Comparison of ENCODE assay signal across 1 cellular context in the genomic region with DNA sequence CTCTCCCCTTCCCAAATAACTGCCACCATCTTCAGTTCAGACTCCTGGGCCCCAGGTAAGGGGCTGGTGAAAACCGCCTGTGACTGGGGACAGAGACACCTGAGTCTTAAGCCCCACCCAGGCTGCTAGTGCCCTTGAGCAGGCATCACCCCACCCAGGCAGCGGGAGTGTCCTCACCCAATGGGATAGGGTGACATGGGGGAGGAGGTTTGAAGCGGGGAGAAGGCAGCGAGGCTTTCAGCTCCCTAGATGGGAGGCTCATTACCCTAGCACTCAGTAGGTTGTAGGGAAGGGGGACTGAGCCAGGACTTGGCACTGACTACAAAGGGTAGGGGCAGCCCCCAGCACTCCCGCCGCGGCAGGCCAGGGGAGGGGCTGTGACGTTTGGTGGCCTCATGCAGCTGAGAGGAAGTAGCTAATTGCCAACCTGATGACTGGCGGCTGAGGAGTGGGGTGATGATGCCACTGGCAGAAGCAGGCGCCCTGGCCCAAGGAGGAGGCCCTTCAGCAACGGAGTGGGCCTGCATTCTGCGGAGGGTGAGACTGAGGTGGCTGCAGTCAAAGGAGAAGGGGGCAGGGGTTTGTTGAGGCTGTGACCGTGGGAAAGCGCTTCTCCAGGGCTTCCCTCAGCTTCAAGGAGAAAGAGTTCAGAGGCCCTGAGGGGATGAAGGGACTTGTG.
TF ChIP-seq lines count a peak whose summit lies in the region.

No MANE protein-coding gene starts in this region.

TF ChIP-seq in HepG2, 621 proteins besides CTCF, POLR2A, EP300 and RAD21 (continued from another document):
- TF ChIP-seq, protein P1, sequence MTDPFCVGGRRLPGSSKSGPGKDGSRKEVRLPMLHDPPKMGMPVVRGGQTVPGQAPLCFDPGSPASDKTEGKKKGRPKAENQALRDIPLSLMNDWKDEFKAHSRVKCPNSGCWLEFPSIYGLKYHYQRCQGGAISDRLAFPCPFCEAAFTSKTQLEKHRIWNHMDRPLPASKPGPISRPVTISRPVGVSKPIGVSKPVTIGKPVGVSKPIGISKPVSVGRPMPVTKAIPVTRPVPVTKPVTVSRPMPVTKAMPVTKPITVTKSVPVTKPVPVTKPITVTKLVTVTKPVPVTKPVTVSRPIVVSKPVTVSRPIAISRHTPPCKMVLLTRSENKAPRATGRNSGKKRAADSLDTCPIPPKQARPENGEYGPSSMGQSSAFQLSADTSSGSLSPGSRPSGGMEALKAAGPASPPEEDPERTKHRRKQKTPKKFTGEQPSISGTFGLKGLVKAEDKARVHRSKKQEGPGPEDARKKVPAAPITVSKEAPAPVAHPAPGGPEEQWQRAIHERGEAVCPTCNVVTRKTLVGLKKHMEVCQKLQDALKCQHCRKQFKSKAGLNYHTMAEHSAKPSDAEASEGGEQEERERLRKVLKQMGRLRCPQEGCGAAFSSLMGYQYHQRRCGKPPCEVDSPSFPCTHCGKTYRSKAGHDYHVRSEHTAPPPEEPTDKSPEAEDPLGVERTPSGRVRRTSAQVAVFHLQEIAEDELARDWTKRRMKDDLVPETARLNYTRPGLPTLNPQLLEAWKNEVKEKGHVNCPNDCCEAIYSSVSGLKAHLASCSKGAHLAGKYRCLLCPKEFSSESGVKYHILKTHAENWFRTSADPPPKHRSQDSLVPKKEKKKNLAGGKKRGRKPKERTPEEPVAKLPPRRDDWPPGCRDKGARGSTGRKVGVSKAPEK (CRISPR knock-in tag; IDR thresholded peaks at IDR 0.05; ENCODE audit: borderline replicate concordance), result no peak
- TF ChIP-seq CEBPG (CRISPR knock-in tag; IDR thresholded peaks at IDR 0.05) (no peak), FOXK1 (CRISPR knock-in tag; IDR thresholded peaks at IDR 0.05; ENCODE audit: borderline replicate concordance, low read depth) (no peak), SOX13 (IDR thresholded peaks at IDR 0.05) (no peak), SOX13 (CRISPR knock-in tag; conservative IDR thresholded peaks at IDR 0.05 in 1 of 2, IDR thresholded peaks at IDR 0.05 in 1 of 2) (no peak), PITX1 (CRISPR knock-in tag; IDR thresholded peaks at IDR 0.05) (no peak), BRCA1 (CRISPR knock-in tag; IDR thresholded peaks at IDR 0.05) (no peak), KMT2A (CRISPR knock-in tag; IDR thresholded peaks at IDR 0.05) (no peak), ZFX (CRISPR knock-in tag; IDR thresholded peaks at IDR 0.05; ENCODE audit: low read depth) (peak; percentile 16; the same call in 1 of the 2 replicates), SIN3A (IDR thresholded peaks at IDR 0.05; ENCODE audit: borderline replicate concordance, low read depth, low read length) (peak; percentile 9; the same call in 1 of the 2 replicates), ZNF317 (CRISPR knock-in tag; IDR thresholded peaks at IDR 0.05) (no peak), SALL1 (CRISPR knock-in tag; IDR thresholded peaks at IDR 0.05) (0 out of 2 replicates have a peak, but pooled peaks have one; percentile 38), SNAPC2 (CRISPR knock-in tag; IDR thresholded peaks at IDR 0.05) (peak; percentile 47; the same call in 1 of the 2 replicates), NFRKB (IDR thresholded peaks at IDR 0.05) (no peak), ZNF839 (CRISPR knock-in tag; IDR thresholded peaks at IDR 0.05; ENCODE audit: borderline replicate concordance) (0 out of 2 replicates have a peak, but pooled peaks have one; percentile 57), ZNF264 (CRISPR knock-in tag; IDR thresholded peaks at IDR 0.05) (peak; percentile 94; the same call in 1 of the 2 replicates), ZNF350 (CRISPR knock-in tag; IDR thresholded peaks at IDR 0.05; ENCODE audit: borderline replicate concordance, low read depth) (0 out of 2 replicates have a peak, but pooled peaks have one; percentile 27), GABPB1 (CRISPR knock-in tag; IDR thresholded peaks at IDR 0.05) (peak; percentile 47), AGO1 (IDR thresholded peaks at IDR 0.05; ENCODE audit: low read depth, low read length, poor library complexity, severe bottlenecking) (peak; percentile 46), ZNF878 (CRISPR knock-in tag; IDR thresholded peaks at IDR 0.05) (no peak), ZNF570 (CRISPR knock-in tag; IDR thresholded peaks at IDR 0.05; ENCODE audit: borderline replicate concordance) (no peak), MTA3 (CRISPR knock-in tag; IDR thresholded peaks at IDR 0.05) (no peak), EHMT2 (IDR thresholded peaks at IDR 0.05; ENCODE audit: borderline replicate concordance, low read depth, low read length) (no peak), TRIM24 (CRISPR knock-in tag; IDR thresholded peaks at IDR 0.05) (no peak), HNRNPL (IDR thresholded peaks at IDR 0.05; ENCODE audit: low read depth, low read length) (no peak), MIXL1 (CRISPR knock-in tag; IDR thresholded peaks at IDR 0.05) (0 out of 2 replicates have a peak, but pooled peaks have one; percentile 45), TCF7 (IDR thresholded peaks at IDR 0.05; ENCODE audit: low read depth) (peak; percentile 4; the same call in 1 of the 2 replicates), SOX5 (CRISPR knock-in tag; IDR thresholded peaks at IDR 0.05; ENCODE audit: borderline replicate concordance) (no peak), CREM (IDR thresholded peaks at IDR 0.05) (0 out of 2 replicates have a peak, but pooled peaks have one; percentile 19), CREM (CRISPR knock-in tag; IDR thresholded peaks at IDR 0.05) (no peak), ETV5 (CRISPR knock-in tag; IDR thresholded peaks at IDR 0.05; ENCODE audit: borderline replicate concordance) (0 out of 2 replicates have a peak, but pooled peaks have one; percentile 21), ZBTB21 (CRISPR knock-in tag; IDR thresholded peaks at IDR 0.05) (peak; percentile 39; the same call in 1 of the 2 replicates), REXO4 (CRISPR knock-in tag; IDR thresholded peaks at IDR 0.05; ENCODE audit: borderline replicate concordance) (no peak), RFXANK (CRISPR knock-in tag; IDR thresholded peaks at IDR 0.05) (no peak), YY1 (IDR thresholded peaks at IDR 0.05; ENCODE audit: insufficient read depth, insufficient replicate concordance, low read depth, low read length) (no peak), TARDBP (CRISPR knock-in tag; IDR thresholded peaks at IDR 0.05) (peak; percentile 56; the same call in 1 of the 2 replicates)
- TF ChIP-seq, protein P2, sequence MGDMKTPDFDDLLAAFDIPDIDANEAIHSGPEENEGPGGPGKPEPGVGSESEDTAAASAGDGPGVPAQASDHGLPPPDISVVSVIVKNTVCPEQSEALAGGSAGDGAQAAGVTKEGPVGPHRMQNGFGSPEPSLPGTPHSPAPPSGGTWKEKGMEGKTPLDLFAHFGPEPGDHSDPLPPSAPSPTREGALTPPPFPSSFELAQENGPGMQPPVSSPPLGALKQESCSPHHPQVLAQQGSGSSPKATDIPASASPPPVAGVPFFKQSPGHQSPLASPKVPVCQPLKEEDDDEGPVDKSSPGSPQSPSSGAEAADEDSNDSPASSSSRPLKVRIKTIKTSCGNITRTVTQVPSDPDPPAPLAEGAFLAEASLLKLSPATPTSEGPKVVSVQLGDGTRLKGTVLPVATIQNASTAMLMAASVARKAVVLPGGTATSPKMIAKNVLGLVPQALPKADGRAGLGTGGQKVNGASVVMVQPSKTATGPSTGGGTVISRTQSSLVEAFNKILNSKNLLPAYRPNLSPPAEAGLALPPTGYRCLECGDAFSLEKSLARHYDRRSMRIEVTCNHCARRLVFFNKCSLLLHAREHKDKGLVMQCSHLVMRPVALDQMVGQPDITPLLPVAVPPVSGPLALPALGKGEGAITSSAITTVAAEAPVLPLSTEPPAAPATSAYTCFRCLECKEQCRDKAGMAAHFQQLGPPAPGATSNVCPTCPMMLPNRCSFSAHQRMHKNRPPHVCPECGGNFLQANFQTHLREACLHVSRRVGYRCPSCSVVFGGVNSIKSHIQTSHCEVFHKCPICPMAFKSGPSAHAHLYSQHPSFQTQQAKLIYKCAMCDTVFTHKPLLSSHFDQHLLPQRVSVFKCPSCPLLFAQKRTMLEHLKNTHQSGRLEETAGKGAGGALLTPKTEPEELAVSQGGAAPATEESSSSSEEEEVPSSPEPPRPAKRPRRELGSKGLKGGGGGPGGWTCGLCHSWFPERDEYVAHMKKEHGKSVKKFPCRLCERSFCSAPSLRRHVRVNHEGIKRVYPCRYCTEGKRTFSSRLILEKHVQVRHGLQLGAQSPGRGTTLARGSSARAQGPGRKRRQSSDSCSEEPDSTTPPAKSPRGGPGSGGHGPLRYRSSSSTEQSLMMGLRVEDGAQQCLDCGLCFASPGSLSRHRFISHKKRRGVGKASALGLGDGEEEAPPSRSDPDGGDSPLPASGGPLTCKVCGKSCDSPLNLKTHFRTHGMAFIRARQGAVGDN (CRISPR knock-in tag; IDR thresholded peaks at IDR 0.05), result peak; percentile 68; the same call in 1 of the 2 replicates
- TF ChIP-seq, protein P3, sequence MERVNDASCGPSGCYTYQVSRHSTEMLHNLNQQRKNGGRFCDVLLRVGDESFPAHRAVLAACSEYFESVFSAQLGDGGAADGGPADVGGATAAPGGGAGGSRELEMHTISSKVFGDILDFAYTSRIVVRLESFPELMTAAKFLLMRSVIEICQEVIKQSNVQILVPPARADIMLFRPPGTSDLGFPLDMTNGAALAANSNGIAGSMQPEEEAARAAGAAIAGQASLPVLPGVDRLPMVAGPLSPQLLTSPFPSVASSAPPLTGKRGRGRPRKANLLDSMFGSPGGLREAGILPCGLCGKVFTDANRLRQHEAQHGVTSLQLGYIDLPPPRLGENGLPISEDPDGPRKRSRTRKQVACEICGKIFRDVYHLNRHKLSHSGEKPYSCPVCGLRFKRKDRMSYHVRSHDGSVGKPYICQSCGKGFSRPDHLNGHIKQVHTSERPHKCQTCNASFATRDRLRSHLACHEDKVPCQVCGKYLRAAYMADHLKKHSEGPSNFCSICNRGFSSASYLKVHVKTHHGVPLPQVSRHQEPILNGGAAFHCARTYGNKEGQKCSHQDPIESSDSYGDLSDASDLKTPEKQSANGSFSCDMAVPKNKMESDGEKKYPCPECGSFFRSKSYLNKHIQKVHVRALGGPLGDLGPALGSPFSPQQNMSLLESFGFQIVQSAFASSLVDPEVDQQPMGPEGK (CRISPR knock-in tag; IDR thresholded peaks at IDR 0.05), result 0 out of 2 replicates have a peak, but pooled peaks have one; percentile 31
- TF ChIP-seq, protein P4, sequence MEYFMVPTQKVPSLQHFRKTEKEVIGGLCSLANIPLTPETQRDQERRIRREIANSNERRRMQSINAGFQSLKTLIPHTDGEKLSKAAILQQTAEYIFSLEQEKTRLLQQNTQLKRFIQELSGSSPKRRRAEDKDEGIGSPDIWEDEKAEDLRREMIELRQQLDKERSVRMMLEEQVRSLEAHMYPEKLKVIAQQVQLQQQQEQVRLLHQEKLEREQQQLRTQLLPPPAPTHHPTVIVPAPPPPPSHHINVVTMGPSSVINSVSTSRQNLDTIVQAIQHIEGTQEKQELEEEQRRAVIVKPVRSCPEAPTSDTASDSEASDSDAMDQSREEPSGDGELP (IDR thresholded peaks at IDR 0.05; ENCODE audit: borderline replicate concordance, low read depth), result peak; percentile 32; the same call in 1 of the 2 replicates
- TF ChIP-seq, protein P5, sequence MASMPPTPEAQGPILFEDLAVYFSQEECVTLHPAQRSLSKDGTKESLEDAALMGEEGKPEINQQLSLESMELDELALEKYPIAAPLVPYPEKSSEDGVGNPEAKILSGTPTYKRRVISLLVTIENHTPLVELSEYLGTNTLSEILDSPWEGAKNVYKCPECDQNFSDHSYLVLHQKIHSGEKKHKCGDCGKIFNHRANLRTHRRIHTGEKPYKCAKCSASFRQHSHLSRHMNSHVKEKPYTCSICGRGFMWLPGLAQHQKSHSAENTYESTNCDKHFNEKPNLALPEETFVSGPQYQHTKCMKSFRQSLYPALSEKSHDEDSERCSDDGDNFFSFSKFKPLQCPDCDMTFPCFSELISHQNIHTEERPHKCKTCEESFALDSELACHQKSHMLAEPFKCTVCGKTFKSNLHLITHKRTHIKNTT (CRISPR knock-in tag; IDR thresholded peaks at IDR 0.05), result no peak
- TF ChIP-seq, protein P6, sequence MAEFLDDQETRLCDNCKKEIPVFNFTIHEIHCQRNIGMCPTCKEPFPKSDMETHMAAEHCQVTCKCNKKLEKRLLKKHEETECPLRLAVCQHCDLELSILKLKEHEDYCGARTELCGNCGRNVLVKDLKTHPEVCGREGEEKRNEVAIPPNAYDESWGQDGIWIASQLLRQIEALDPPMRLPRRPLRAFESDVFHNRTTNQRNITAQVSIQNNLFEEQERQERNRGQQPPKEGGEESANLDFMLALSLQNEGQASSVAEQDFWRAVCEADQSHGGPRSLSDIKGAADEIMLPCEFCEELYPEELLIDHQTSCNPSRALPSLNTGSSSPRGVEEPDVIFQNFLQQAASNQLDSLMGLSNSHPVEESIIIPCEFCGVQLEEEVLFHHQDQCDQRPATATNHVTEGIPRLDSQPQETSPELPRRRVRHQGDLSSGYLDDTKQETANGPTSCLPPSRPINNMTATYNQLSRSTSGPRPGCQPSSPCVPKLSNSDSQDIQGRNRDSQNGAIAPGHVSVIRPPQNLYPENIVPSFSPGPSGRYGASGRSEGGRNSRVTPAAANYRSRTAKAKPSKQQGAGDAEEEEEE (CRISPR knock-in tag; IDR thresholded peaks at IDR 0.05; ENCODE audit: borderline replicate concordance), result no peak
- TF ChIP-seq, protein P7, sequence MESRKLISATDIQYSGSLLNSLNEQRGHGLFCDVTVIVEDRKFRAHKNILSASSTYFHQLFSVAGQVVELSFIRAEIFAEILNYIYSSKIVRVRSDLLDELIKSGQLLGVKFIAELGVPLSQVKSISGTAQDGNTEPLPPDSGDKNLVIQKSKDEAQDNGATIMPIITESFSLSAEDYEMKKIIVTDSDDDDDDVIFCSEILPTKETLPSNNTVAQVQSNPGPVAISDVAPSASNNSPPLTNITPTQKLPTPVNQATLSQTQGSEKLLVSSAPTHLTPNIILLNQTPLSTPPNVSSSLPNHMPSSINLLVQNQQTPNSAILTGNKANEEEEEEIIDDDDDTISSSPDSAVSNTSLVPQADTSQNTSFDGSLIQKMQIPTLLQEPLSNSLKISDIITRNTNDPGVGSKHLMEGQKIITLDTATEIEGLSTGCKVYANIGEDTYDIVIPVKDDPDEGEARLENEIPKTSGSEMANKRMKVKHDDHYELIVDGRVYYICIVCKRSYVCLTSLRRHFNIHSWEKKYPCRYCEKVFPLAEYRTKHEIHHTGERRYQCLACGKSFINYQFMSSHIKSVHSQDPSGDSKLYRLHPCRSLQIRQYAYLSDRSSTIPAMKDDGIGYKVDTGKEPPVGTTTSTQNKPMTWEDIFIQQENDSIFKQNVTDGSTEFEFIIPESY (CRISPR knock-in tag; IDR thresholded peaks at IDR 0.05), result peak; percentile 49; the same call in 1 of the 2 replicates
